Comparison of ENCODE assay signal across 1 cellular context in genomic region chr2:236775521-236775920, GRCh38.
TF ChIP-seq lines count a peak whose summit lies in the region.

No MANE protein-coding gene starts in this region.

TF ChIP-seq in A549, 52 proteins besides CTCF, POLR2A, EP300 and RAD21 (continued from another document):
- TF ChIP-seq MAZ (IDR thresholded peaks at IDR 0.05; ENCODE audit: borderline replicate concordance, low read depth, low read length) (no peak), CHD2 (IDR thresholded peaks at IDR 0.05; ENCODE audit: low read length, partially characterized antibody) (no peak), FOXS1 (CRISPR knock-in tag; IDR thresholded peaks at IDR 0.05) (no peak), FOSL2 (IDR thresholded peaks at IDR 0.05) (no peak), FOSL2 (CRISPR knock-in tag; IDR thresholded peaks at IDR 0.05) (no peak), MAFK (IDR thresholded peaks at IDR 0.05; ENCODE audit: partially characterized antibody) (no peak)
